8 cellular contexts compared by ENCODE assay signal in genomic region chr6:150142304-150142656, GRCh38. TPM values are rescaled to one million over a fixed set of nuclear protein-coding genes. Genes with fewer than 3 reads are reported as not detected.
DNase-seq lines count a peak whose midpoint lies in the region; ATAC-seq and TF ChIP-seq lines count a peak whose summit lies in the region.

No MANE protein-coding gene starts in this region.

- intact Hi-C loops in CD4-positive, alpha-beta memory T cell (cut with micrococcal nuclease) = no loop called here
- intact Hi-C loops in vagina (cut with DNase I) = no loop called here

- H3K27me3 Mint-ChIP-seq in CD4-positive, alpha-beta memory T cell = peaks cover 41 to 59% of the 10 kb centered on the region in 2 donors
- H3K27me3 Mint-ChIP-seq in memory B cell = peaks cover 12% of the 10 kb centered on the region

- H3K36me3 ChIP-seq in CD4-positive, alpha-beta memory T cell (ENCODE audit: insufficient read depth, low read length) = no peaks in the 10 kb centered on the region
- no peaks in the 10 kb centered on the region for H3K36me3 ChIP-seq in vagina

- H3K9me3 Mint-ChIP-seq in CD4-positive, alpha-beta memory T cell = no peaks in the 10 kb centered on the region
- peaks cover 11% of the 10 kb centered on the region for H3K9me3 Mint-ChIP-seq in memory B cell

- no peaks in the 10 kb centered on the region for H3K36me3 Mint-ChIP-seq in CD4-positive, alpha-beta memory T cell
- H3K36me3 Mint-ChIP-seq in memory B cell = no peaks in the 10 kb centered on the region

- H3K27me3 ChIP-seq in CD4-positive, alpha-beta memory T cell (ENCODE audit: insufficient read depth, low read length) = peaks cover 6% of the 10 kb centered on the region
- H3K27me3 ChIP-seq in vagina = peaks cover 10% of the 10 kb centered on the region

- DNase-seq in CD4-positive, alpha-beta memory T cell = no peak
- peak; percentile 70 for DNase-seq in MV-4-11 (lab: John Stamatoyannopoulos, UW)
- peak; percentile 25 for DNase-seq in cerebellum (ENCODE audit: low spot score)
- DNase-seq in memory B cell (ENCODE audit: low spot score in 2 of 2) = no peak
- no peak for DNase-seq in vagina (ENCODE audit: extremely low spot score in 2 of 2)
- no peak for DNase-seq in GM10266 (ENCODE audit: extremely low spot score)
- DNase-seq in NCI-H1417 treated with DMSO at 0.1 percent for 48 hours (lab: John Stamatoyannopoulos, UW) = no peak

- POLR2A ChIA-PET in CD4-positive, alpha-beta memory T cell (lab: Charles Lee; ENCODE audit: partially characterized antibody) = no interaction called here

- CTCF ChIA-PET in CD4-positive, alpha-beta memory T cell (lab: Charles Lee; ENCODE audit: partially characterized antibody) = no interaction called here

- no peaks in the 10 kb centered on the region for H3K9me3 ChIP-seq in CD4-positive, alpha-beta memory T cell (ENCODE audit: control insufficient read depth in 1 of 2, low read length in 2 of 2)
- H3K9me3 ChIP-seq in vagina = no peaks in the 10 kb centered on the region

- H3K4me1 ChIP-seq in CD4-positive, alpha-beta memory T cell (ENCODE audit: insufficient read depth, low read length) = peaks cover 6% of the 10 kb centered on the region
- H3K4me1 ChIP-seq in vagina = peaks cover 23% of the 10 kb centered on the region

- peak overlapping the region; percentile 15 to 79 (median 59) for H3K4me3 Mint-ChIP-seq in CD4-positive, alpha-beta memory T cell
- H3K4me3 Mint-ChIP-seq in memory B cell = peak overlapping the region; percentile 78

- no peak overlapping the region for H3K4me3 ChIP-seq in CD4-positive, alpha-beta memory T cell (ENCODE audit: low read length in 2 of 2)
- peak overlapping the region; percentile 44 to 52 for H3K4me3 ChIP-seq in vagina

- H3K27ac Mint-ChIP-seq in CD4-positive, alpha-beta memory T cell = no peak overlapping the region
- H3K27ac Mint-ChIP-seq in memory B cell = no peak overlapping the region

- ATAC-seq in memory B cell (ENCODE audit: low read depth) (no peak), GM18505 (IDR thresholded peaks at IDR 0.05; ENCODE audit: unreplicated experiment) (no peak)

- peaks cover 6 to 16% (median 12%) of the 10 kb centered on the region in 4 donors for H3K4me1 Mint-ChIP-seq in CD4-positive, alpha-beta memory T cell
- H3K4me1 Mint-ChIP-seq in memory B cell = peaks cover 22% of the 10 kb centered on the region

- H3K27ac ChIP-seq in CD4-positive, alpha-beta memory T cell (ENCODE audit: low read depth, low read length) = no peak overlapping the region
- no peak overlapping the region for H3K27ac ChIP-seq in vagina

- no peak for TF ChIP-seq CTCF in vagina (IDR thresholded peaks at IDR 0.05)
- no peak for TF ChIP-seq CTCF in GM10266 (IDR thresholded peaks at IDR 0.05; ENCODE audit: control insufficient read depth, insufficient read depth, low read depth, missing control alignments)

- no peak for TF ChIP-seq POLR2A in vagina (IDR thresholded peaks at IDR 0.05)
- TF ChIP-seq POLR2A in GM18505 (IDR thresholded peaks at IDR 0.05; ENCODE audit: borderline replicate concordance, extremely low read depth, insufficient read depth, insufficient read length) = no peak

RNA-seq across cellular contexts. Expression of gene PPP1R14C, which starts 0.6 kb away (rescaled TPM):
- total RNA-seq in CD4-positive, alpha-beta memory T cell = not detected
- polyA plus RNA-seq in CD4-positive, alpha-beta memory T cell = not detected
- total RNA-seq in cerebellum (30.2 TPM), vagina (23.8 TPM)

Comparison
In these comparisons a context has a peak if more than half of its experiments do, and no peak if none do; other contexts are left out.
1. DNase-seq: peak in MV-4-11 (single experiment) and cerebellum (single experiment); none in CD4-positive, alpha-beta memory T cell (0 of 5), memory B cell (0 of 2), vagina (0 of 2), GM10266 (single experiment) and NCI-H1417 treated with DMSO at 0.1 percent for 48 hours (single experiment).
2. H3K4me3 ChIP-seq: peak in vagina (2 of 2); none in CD4-positive, alpha-beta memory T cell (0 of 2).
3. RNA of gene PPP1R14C, which starts 0.6 kb away (total RNA-seq): 30.2 TPM in cerebellum (single experiment) and 23.8 TPM in vagina (single experiment); not detected in CD4-positive, alpha-beta memory T cell; every median in the first group is over 10 times any median in the second.